ENCODE assay signal across 8 cellular contexts in genomic region chr1:1032428-1032827, GRCh38. TPM values are rescaled to one million over a fixed set of nuclear protein-coding genes. Genes with fewer than 3 reads are reported as not detected.
DNase-seq lines count a peak whose midpoint lies in the region; ATAC-seq lines count a peak whose summit lies in the region.

No MANE protein-coding gene starts in this region.

- H3K18ac ChIP-seq in mesenchymal stem cell (ENCODE audit: low read depth in 1 of 2, low read length in 2 of 2): no peak overlapping the region

- no peak overlapping the region for H2BK12ac ChIP-seq in mesenchymal stem cell (ENCODE audit: low read length in 2 of 2)

- ATAC-seq in HG03139 (IDR thresholded peaks at IDR 0.05; ENCODE audit: unreplicated experiment) (peak; percentile 3), GM21717 (IDR thresholded peaks at IDR 0.05; ENCODE audit: unreplicated experiment) (no peak)

- 61% methylated on average over 16 of the region's 16 CpGs for WGBS in mesenchymal stem cell

- peak overlapping the region in 1 of 2 experiments; percentile 38 for H3K4me3 ChIP-seq in mesenchymal stem cell (ENCODE audit: insufficient read depth in 1 of 2, low read depth in 1 of 2, low read length in 2 of 2)

- peaks cover 0 to 55% of the 10 kb centered on the region in 2 experiments for H3K27me3 ChIP-seq in mesenchymal stem cell (ENCODE audit: control insufficient read depth in 1 of 2, insufficient read depth in 1 of 2, low read length in 2 of 2)

- no peak for DNase-seq in activated naive CD8-positive, alpha-beta T cell treated with anti-CD3 and anti-CD28 coated beads for 36 hours
- no peak for DNase-seq in mesenchymal stem cell
- no peak for DNase-seq in NCI-H187 treated with DMSO at 0.1 percent for 48 hours (lab: John Stamatoyannopoulos, UW)
- no peak for DNase-seq in SKM-1 (lab: John Stamatoyannopoulos, UW; ENCODE audit: unreplicated experiment)
- no peak for DNase-seq in NCI-H2029 treated with DMSO at 0.1 percent for 48 hours (lab: John Stamatoyannopoulos, UW)

- no peak overlapping the region for H2AFZ ChIP-seq in mesenchymal stem cell (ENCODE audit: low read depth, low read length)

- H3K27ac ChIP-seq in mesenchymal stem cell (ENCODE audit: low read length, poor library complexity, severe bottlenecking): no peak overlapping the region

- H3K9ac ChIP-seq in ES-I3 (ENCODE audit: low read depth, low read length) (peak overlapping the region; percentile 37; the same call in 1 of the 2 replicates), mesenchymal stem cell (ENCODE audit: low read length) (no peak overlapping the region)

- H3K4me1 ChIP-seq in ES-I3 (ENCODE audit: insufficient read depth, low read length): peaks cover 12% of the 10 kb centered on the region
- H3K4me1 ChIP-seq in mesenchymal stem cell (ENCODE audit: control insufficient read depth, insufficient read depth, low read depth, low read length): peaks cover 66% of the 10 kb centered on the region

- H3K9me3 ChIP-seq in ES-I3 (ENCODE audit: control insufficient read depth, insufficient read depth, low read length): no peaks in the 10 kb centered on the region
- H3K9me3 ChIP-seq in mesenchymal stem cell (ENCODE audit: control insufficient read depth, low read length): no peaks in the 10 kb centered on the region

- H3K4me3 Mint-ChIP-seq in activated naive CD8-positive, alpha-beta T cell treated with anti-CD3 and anti-CD28 coated beads for 36 hours: peak overlapping the region; percentile 32

- H2BK120ac ChIP-seq in mesenchymal stem cell (ENCODE audit: low read depth, low read length): no peak overlapping the region

- H2AK5ac ChIP-seq in mesenchymal stem cell (ENCODE audit: low read length, severe bottlenecking): no peak overlapping the region

- H2BK15ac ChIP-seq in mesenchymal stem cell (ENCODE audit: low read depth, poor library complexity, severe bottlenecking): no peak overlapping the region

- H3K36me3 ChIP-seq in ES-I3 (ENCODE audit: insufficient read depth, low read length) (no peaks in the 10 kb centered on the region), mesenchymal stem cell (ENCODE audit: control insufficient read depth in 1 of 2, insufficient read depth in 2 of 2, low read depth in 1 of 2, low read length in 2 of 2) (peaks cover 0 to 73% of the 10 kb centered on the region in 2 experiments)

- H3K79me1 ChIP-seq in mesenchymal stem cell (replicated peaks; ENCODE audit: low read length, poor library complexity, severe bottlenecking): peaks cover 21% of the 10 kb centered on the region

- no peak overlapping the region for H3K14ac ChIP-seq in mesenchymal stem cell (ENCODE audit: low read length in 2 of 2)

- no peak overlapping the region for H4K91ac ChIP-seq in mesenchymal stem cell (ENCODE audit: low read length)

- H3K27me3 Mint-ChIP-seq in activated naive CD8-positive, alpha-beta T cell treated with anti-CD3 and anti-CD28 coated beads for 36 hours: peaks cover 3% of the 10 kb centered on the region

- no peak overlapping the region for H3K23ac ChIP-seq in mesenchymal stem cell (ENCODE audit: low read length in 2 of 2)

- peak overlapping the region; percentile 7 for H4K8ac ChIP-seq in mesenchymal stem cell (ENCODE audit: low read length)

- H3K4ac ChIP-seq in mesenchymal stem cell (ENCODE audit: low read depth in 1 of 2, low read length in 2 of 2): no peak overlapping the region

- peaks cover 2% of the 10 kb centered on the region for H3K36me3 Mint-ChIP-seq in activated naive CD8-positive, alpha-beta T cell treated with anti-CD3 and anti-CD28 coated beads for 36 hours

- H2BK5ac ChIP-seq in mesenchymal stem cell (ENCODE audit: low read depth, low read length, poor library complexity, severe bottlenecking): no peak overlapping the region

- H3K9me3 Mint-ChIP-seq in activated naive CD8-positive, alpha-beta T cell treated with anti-CD3 and anti-CD28 coated beads for 36 hours: no peaks in the 10 kb centered on the region

- no peak overlapping the region for H3K4me2 ChIP-seq in mesenchymal stem cell (ENCODE audit: low read length, poor library complexity, severe bottlenecking)

- peaks cover 12% of the 10 kb centered on the region for H3K4me1 Mint-ChIP-seq in activated naive CD8-positive, alpha-beta T cell treated with anti-CD3 and anti-CD28 coated beads for 36 hours

- peak overlapping the region; percentile 38 for H3K27ac Mint-ChIP-seq in activated naive CD8-positive, alpha-beta T cell treated with anti-CD3 and anti-CD28 coated beads for 36 hours

RNA-seq across cellular contexts. Expression of gene AGRN, which starts 12.5 kb away (rescaled TPM):
- total RNA-seq in activated naive CD8-positive, alpha-beta T cell treated with anti-CD3 and anti-CD28 coated beads for 36 hours: 10 to 100 TPM; 30.4 to 30.5 TPM
- polyA plus RNA-seq in mesenchymal stem cell (2013, experiment 1 of 2): 64.9 TPM
- polyA plus RNA-seq in mesenchymal stem cell (2013, experiment 2 of 2): 62.3 TPM

RNA-seq across cellular contexts. Expression of gene ISG15, which starts 19.1 kb away (rescaled TPM):
- 10 to 100 TPM; 71.7 to 78.4 TPM for total RNA-seq in activated naive CD8-positive, alpha-beta T cell treated with anti-CD3 and anti-CD28 coated beads for 36 hours
- 70.3 TPM for polyA plus RNA-seq in mesenchymal stem cell (2013, experiment 1 of 2)
- 75.0 TPM for polyA plus RNA-seq in mesenchymal stem cell (2013, experiment 2 of 2)

RNA-seq across cellular contexts. Expression of gene HES4, which starts 32.5 kb away (rescaled TPM):
- total RNA-seq in activated naive CD8-positive, alpha-beta T cell treated with anti-CD3 and anti-CD28 coated beads for 36 hours: 1 to 10 TPM in 1 of 2 experiments, under 1 TPM in 1; 0.93 to 1.1 TPM
- 28.5 TPM for polyA plus RNA-seq in mesenchymal stem cell (2013, experiment 1 of 2)
- 25.8 TPM for polyA plus RNA-seq in mesenchymal stem cell (2013, experiment 2 of 2)

RNA-seq across cellular contexts. Expression of gene RNF223, which starts 41.7 kb away (rescaled TPM):
- not detected for total RNA-seq in activated naive CD8-positive, alpha-beta T cell treated with anti-CD3 and anti-CD28 coated beads for 36 hours
- polyA plus RNA-seq in mesenchymal stem cell (2013, experiment 1 of 2): not detected
- not detected for polyA plus RNA-seq in mesenchymal stem cell (2013, experiment 2 of 2)

RNA-seq across cellular contexts. Expression of gene PERM1, which starts 50.5 kb away (rescaled TPM):
- total RNA-seq in activated naive CD8-positive, alpha-beta T cell treated with anti-CD3 and anti-CD28 coated beads for 36 hours: not detected
- polyA plus RNA-seq in mesenchymal stem cell (2013, experiment 1 of 2): not detected
- polyA plus RNA-seq in mesenchymal stem cell (2013, experiment 2 of 2): not detected
